ENCODE assay signal across 9 cellular contexts in genomic region chr17:44348234-44348987, GRCh38. TPM values are rescaled to one million over a fixed set of nuclear protein-coding genes. Genes with fewer than 3 reads are reported as not detected.
DNase-seq lines count a peak whose midpoint lies in the region; ATAC-seq and TF ChIP-seq lines count a peak whose summit lies in the region.
"Had no signal": no experiment of that assay in that cellular context is flagged by ENCODE, and none has a peak within 500 bp of the region (broad histone marks: within the 10 kb centered on the region; RNA-seq: fewer than 3 reads in every experiment).

No MANE protein-coding gene starts in this region.

- ATAC-seq in GM21360 (IDR thresholded peaks at IDR 0.05; ENCODE audit: unreplicated experiment), result peak; percentile 43
- no peak for ATAC-seq in IMR-90 (ENCODE audit: low read depth)
- ATAC-seq in stimulated activated naive CD8-positive, alpha-beta T cell treated with anti-CD3 and anti-CD28 coated beads, Interleukin-15, Interleukin-2, amounts not matched to agents 100 U/mL and 50 U/mL, for 24 hours, result no peak
- ATAC-seq in CD8-positive, alpha-beta T cell, result no peak
- no peak for ATAC-seq in HG03280 (IDR thresholded peaks at IDR 0.05; ENCODE audit: unreplicated experiment)
- no peak for ATAC-seq in HG02885 (IDR thresholded peaks at IDR 0.05; ENCODE audit: poor library complexity, unreplicated experiment)

- intact Hi-C loops in IMR-90 (cut with micrococcal nuclease), result loop anchor here (5.0 kb wide), 1 partner anchor 146 kb away; no protein-coding TSS in a partner anchor
- intact Hi-C loops in CD8-positive, alpha-beta T cell (cut with DNase I, micrococcal nuclease), result loop anchor here in 1 of 2 experiments (10.0 kb wide), 1 partner anchor 284 kb away; the partner anchor contains the start of gene LSM12

- POLR2A ChIA-PET in IMR-90 (lab: Charles Lee; ENCODE audit: unreplicated experiment), result no interaction called here
- POLR2A ChIA-PET in CD8-positive, alpha-beta T cell (lab: Charles Lee), result no interaction called here

- H4K91ac ChIP-seq in IMR-90 (ENCODE audit: insufficient read depth, low read depth, low read length), result no peak overlapping the region

- H4K5ac ChIP-seq in IMR-90 (ENCODE audit: low read depth, low read length), result no peak overlapping the region

- H2BK15ac ChIP-seq in IMR-90 (ENCODE audit: low read depth, low read length), result no peak overlapping the region

- no peak overlapping the region for H3K4me3 Mint-ChIP-seq in CD8-positive, alpha-beta T cell
- H3K4me3 Mint-ChIP-seq: activated naive CD4-positive, alpha-beta T cell treated with anti-CD3 and anti-CD28 coated beads, Interleukin-2, amount 50 U/mL, for 24 hours had no signal

- dilution Hi-C loops in IMR-90 (cut with HindIII; ENCODE audit: low sequenced_read_pairs, unreplicated experiment), result no loop called here

- 100% methylated on average over 2 of the region's 9 CpGs; no CpG with 5 or more reads in 1 of the 2 experiments for WGBS in IMR-90 (ENCODE audit: extremely low coverage in 2 of 2, insufficient read length in 1 of 2), 2 experiments

- H4K20me1 ChIP-seq in IMR-90 (ENCODE audit: insufficient read depth, low read length), result peaks cover 16% of the 10 kb centered on the region; the same call in 1 of the 2 replicates

- H3K4me3 ChIP-seq in IMR-90 (ENCODE audit: insufficient read depth, low read depth, low read length), result no peak overlapping the region
- H3K4me3 ChIP-seq in CD8-positive, alpha-beta T cell (ENCODE audit: low read depth, low read length), result no peak overlapping the region

- no peak overlapping the region for H3K4ac ChIP-seq in IMR-90 (ENCODE audit: low read depth, low read length)

- TF ChIP-seq POLR2A in IMR-90 (IDR thresholded peaks at IDR 0.05; ENCODE audit: low read depth, low read length), result no peak

- no peak overlapping the region for H2AFZ ChIP-seq in IMR-90 (replicated peaks; ENCODE audit: low read length, poor library complexity)

- no peak overlapping the region for H3K9ac ChIP-seq in IMR-90 (ENCODE audit: low read depth, low read length)

- no peaks in the 10 kb centered on the region for H3K9me3 Mint-ChIP-seq in CD8-positive, alpha-beta T cell
- H3K9me3 Mint-ChIP-seq: activated naive CD4-positive, alpha-beta T cell treated with anti-CD3 and anti-CD28 coated beads, Interleukin-2, amount 50 U/mL, for 24 hours had no signal

- H3K14ac ChIP-seq in IMR-90 (replicated peaks; ENCODE audit: low read depth, low read length), result no peak overlapping the region

- CTCF ChIA-PET in IMR-90 (lab: Yijun Ruan, JAX), result no interaction called here
- CTCF ChIA-PET in CD8-positive, alpha-beta T cell (lab: Charles Lee), result interaction anchor here (1.1 to 5.7 kb wide), 2 partner anchors 13 to 16 kb away, joined by 3 to 39 read pairs; no protein-coding TSS in a partner anchor

- no peak overlapping the region for H3K56ac ChIP-seq in IMR-90 (ENCODE audit: extremely low read depth, insufficient read depth, low read length)

- H3K27me3 Mint-ChIP-seq in CD8-positive, alpha-beta T cell (ENCODE audit: low read depth), result peaks cover 4% of the 10 kb centered on the region
- H3K27me3 Mint-ChIP-seq: activated naive CD4-positive, alpha-beta T cell treated with anti-CD3 and anti-CD28 coated beads, Interleukin-2, amount 50 U/mL, for 24 hours had no signal

- H2AK5ac ChIP-seq in IMR-90 (ENCODE audit: low read depth, low read length), result no peak overlapping the region

- H3K9me3 ChIP-seq in IMR-90 (ENCODE audit: control insufficient read depth, insufficient read depth, low read length), result no peaks in the 10 kb centered on the region
- no peaks in the 10 kb centered on the region for H3K9me3 ChIP-seq in CD8-positive, alpha-beta T cell (ENCODE audit: low read length)

- H3K4me2 ChIP-seq in IMR-90 (ENCODE audit: low read depth, low read length), result no peak overlapping the region

- H2BK120ac ChIP-seq in IMR-90 (ENCODE audit: low read depth, low read length), result no peak overlapping the region

- peaks cover 25% of the 10 kb centered on the region for H3K4me1 Mint-ChIP-seq in CD8-positive, alpha-beta T cell (ENCODE audit: low read depth)

- in situ Hi-C loops in IMR-90 (cut with MboI; ENCODE audit: low sequenced_read_pairs), result no loop called here

- H3K27me3 ChIP-seq in IMR-90 (ENCODE audit: control insufficient read depth, insufficient read depth, low read length), result no peaks in the 10 kb centered on the region
- no peaks in the 10 kb centered on the region for H3K27me3 ChIP-seq in CD8-positive, alpha-beta T cell (ENCODE audit: insufficient read depth, low read length)

- H3K27ac Mint-ChIP-seq in CD8-positive, alpha-beta T cell, result no peak overlapping the region
- H3K27ac Mint-ChIP-seq: activated naive CD4-positive, alpha-beta T cell treated with anti-CD3 and anti-CD28 coated beads, Interleukin-2, amount 50 U/mL, for 24 hours had no signal

- H3K36me3 ChIP-seq in IMR-90 (ENCODE audit: control insufficient read depth, insufficient read depth, low read length), result peaks cover 32% of the 10 kb centered on the region
- no peaks in the 10 kb centered on the region for H3K36me3 ChIP-seq in CD8-positive, alpha-beta T cell (ENCODE audit: insufficient read depth, low read length)

- H3K79me1 ChIP-seq in IMR-90 (ENCODE audit: low read depth in 1 of 2, low read length in 2 of 2), result peaks cover 5 to 31% of the 10 kb centered on the region in 2 experiments

- no TSS peak for BruUV-seq in IMR-90 (replicated peaks; lab: Mats Ljungman, UMichigan)

- H3K18ac ChIP-seq in IMR-90 (ENCODE audit: low read depth, low read length), result no peak overlapping the region

- TF ChIP-seq CTCF in IMR-90 (conservative IDR thresholded peaks at IDR 0.05; ENCODE audit: low read depth, low read length), result no peak
- no peak for TF ChIP-seq CTCF in CD8-positive, alpha-beta T cell (IDR thresholded peaks at IDR 0.05)

- H2AK9ac ChIP-seq in IMR-90 (replicated peaks; ENCODE audit: low read depth, low read length, poor library complexity), result peak overlapping the region; percentile 60

- no peak overlapping the region for H2BK20ac ChIP-seq in IMR-90 (ENCODE audit: low read depth, low read length)

- no peak overlapping the region for H3K23ac ChIP-seq in IMR-90 (ENCODE audit: low read depth, low read length)

- H3K4me1 ChIP-seq in IMR-90 (ENCODE audit: control insufficient read depth, insufficient read depth, low read length), result peaks cover 4% of the 10 kb centered on the region; the same call in 1 of the 2 replicates
- peaks cover 14% of the 10 kb centered on the region for H3K4me1 ChIP-seq in CD8-positive, alpha-beta T cell (ENCODE audit: insufficient read depth, low read length)

- DNase-seq in D341Med (ENCODE audit: low spot score) (peak; percentile 17), IMR-90 (peak; percentile 57), dedifferentiated amniotic fluid mesenchymal stem cell (ENCODE audit: extremely low spot score) (peak; percentile 40)
- DNase-seq in stimulated activated naive CD8-positive, alpha-beta T cell treated with anti-CD3 and anti-CD28 coated beads, Interleukin-15, Interleukin-2, amounts not matched to agents 100 U/mL and 50 U/mL, for 24 hours, result peak; percentile 34
- no peak for DNase-seq in CD8-positive, alpha-beta T cell

- H3K36me3 Mint-ChIP-seq in CD8-positive, alpha-beta T cell, result peaks cover 8% of the 10 kb centered on the region

- H3K27ac ChIP-seq in IMR-90 (ENCODE audit: insufficient read depth, low read length), result no peak overlapping the region
- H3K27ac ChIP-seq in CD8-positive, alpha-beta T cell (ENCODE audit: low read depth, low read length), result no peak overlapping the region

- no peak for TF ChIP-seq RAD21 in IMR-90 (IDR thresholded peaks at IDR 0.05; ENCODE audit: low read length)

- H2BK5ac ChIP-seq in IMR-90 (ENCODE audit: low read depth, low read length, poor library complexity, severe bottlenecking), result no peak overlapping the region

- peaks cover 10% of the 10 kb centered on the region; the same call in 1 of the 2 replicates for H3K9me1 ChIP-seq in IMR-90 (ENCODE audit: insufficient read depth, low read length)

- H4K8ac ChIP-seq in IMR-90 (ENCODE audit: low read depth in 2 of 2, low read length in 2 of 2), result no peak overlapping the region

TF ChIP-seq in IMR-90, 13 proteins besides CTCF, POLR2A, EP300 and RAD21 (continues in another document):
- TF ChIP-seq, protein P1, sequence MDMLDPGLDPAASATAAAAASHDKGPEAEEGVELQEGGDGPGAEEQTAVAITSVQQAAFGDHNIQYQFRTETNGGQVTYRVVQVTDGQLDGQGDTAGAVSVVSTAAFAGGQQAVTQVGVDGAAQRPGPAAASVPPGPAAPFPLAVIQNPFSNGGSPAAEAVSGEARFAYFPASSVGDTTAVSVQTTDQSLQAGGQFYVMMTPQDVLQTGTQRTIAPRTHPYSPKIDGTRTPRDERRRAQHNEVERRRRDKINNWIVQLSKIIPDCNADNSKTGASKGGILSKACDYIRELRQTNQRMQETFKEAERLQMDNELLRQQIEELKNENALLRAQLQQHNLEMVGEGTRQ (IDR thresholded peaks at IDR 0.05; ENCODE audit: low read depth, low read length), result peak; percentile 88
- TF ChIP-seq NFE2L2 (IDR thresholded peaks at IDR 0.05; ENCODE audit: low read depth, low read length), result no peak

RNA-seq across cellular contexts. Expression of gene GRN, which starts 3.3 kb away (rescaled TPM):
- total RNA-seq in IMR-90 (2012; rRNA removed), result 38.9 and 39.2 TPM in 2 replicates
- polyA plus RNA-seq in IMR-90 (2012; rRNA removed), result 494 and 588 TPM in 2 replicates
- polyA plus RNA-seq in IMR-90 (2012; cell fraction: cytosol; rRNA removed), result 401 and 565 TPM in 2 replicates
- 146 and 360 TPM in 2 replicates for polyA plus RNA-seq in IMR-90 (2012; cell fraction: nucleus; rRNA removed; ENCODE audit: low replicate concordance)
- 10 to 100 TPM in 1 of 2 experiments, 1 to 10 TPM in 1; 8.5 to 13.2 TPM for total RNA-seq in CD8-positive, alpha-beta T cell

RNA-seq across cellular contexts. Expression of gene FAM171A2, which starts 15.2 kb away (rescaled TPM):
- total RNA-seq in IMR-90 (2012; rRNA removed), result 3.1 and 3.2 TPM in 2 replicates
- 5.9 and 8.1 TPM in 2 replicates for polyA plus RNA-seq in IMR-90 (2012; rRNA removed)
- 3.5 and 12.3 TPM in 2 replicates for polyA plus RNA-seq in IMR-90 (2012; cell fraction: cytosol; rRNA removed)
- 3.7 and 9.3 TPM in 2 replicates for polyA plus RNA-seq in IMR-90 (2012; cell fraction: nucleus; rRNA removed; ENCODE audit: low replicate concordance)
- total RNA-seq in CD8-positive, alpha-beta T cell, result under 1 TPM; 0.24 to 0.44 TPM

RNA-seq across cellular contexts. Expression of gene SLC25A39, which starts 23.8 kb away (rescaled TPM):
- total RNA-seq in IMR-90 (2012; rRNA removed), result 49.1 and 49.2 TPM in 2 replicates
- polyA plus RNA-seq in IMR-90 (2012; rRNA removed), result 99.7 and 119 TPM in 2 replicates
- polyA plus RNA-seq in IMR-90 (2012; cell fraction: cytosol; rRNA removed), result 126 and 127 TPM in 2 replicates
- polyA plus RNA-seq in IMR-90 (2012; cell fraction: nucleus; rRNA removed; ENCODE audit: low replicate concordance), result 142 and 367 TPM in 2 replicates
- total RNA-seq in CD8-positive, alpha-beta T cell, result 10 to 100 TPM; 73.1 to 77.7 TPM

RNA-seq across cellular contexts. Expression of gene RUNDC3A, which starts 40.0 kb away (rescaled TPM):
- under 0.01 TPM in 2 replicates for total RNA-seq in IMR-90 (2012; rRNA removed)
- polyA plus RNA-seq in IMR-90 (2012; rRNA removed), result 0.07 and 0.34 TPM in 2 replicates
- polyA plus RNA-seq in IMR-90 (2012; cell fraction: cytosol; rRNA removed), result 0.16 and 0.18 TPM in 2 replicates
- polyA plus RNA-seq in IMR-90 (2012; cell fraction: nucleus; rRNA removed; ENCODE audit: low replicate concordance), result 0.51 and 0.57 TPM in 2 replicates
- under 1 TPM in 1 of 2 experiments, not detected in 1; 0.19 TPM for total RNA-seq in CD8-positive, alpha-beta T cell

RNA-seq across cellular contexts. Expression of gene ITGA2B, which starts 41.0 kb away (rescaled TPM):
- under 0.01 TPM in 2 replicates for total RNA-seq in IMR-90 (2012; rRNA removed)
- polyA plus RNA-seq in IMR-90 (2012; rRNA removed), result 0.22 and 0.26 TPM in 2 replicates
- polyA plus RNA-seq in IMR-90 (2012; cell fraction: cytosol; rRNA removed), result 0.04 and 0.21 TPM in 2 replicates
- polyA plus RNA-seq in IMR-90 (2012; cell fraction: nucleus; rRNA removed; ENCODE audit: low replicate concordance), result 2.4 and 2.8 TPM in 2 replicates
- total RNA-seq in CD8-positive, alpha-beta T cell, result 1 to 10 TPM in 1 of 2 experiments, under 1 TPM in 1; 0.28 to 1.1 TPM

Comparison
In these comparisons a context has a peak if more than half of its experiments do, and no peak if none do; other contexts are left out.
1. DNase-seq: peak in D341Med (single experiment), IMR-90 (single experiment), dedifferentiated amniotic fluid mesenchymal stem cell (single experiment) and stimulated activated naive CD8-positive, alpha-beta T cell treated with anti-CD3 and anti-CD28 coated beads, Interleukin-15, Interleukin-2, amounts not matched to agents 100 U/mL and 50 U/mL, for 24 hours (single experiment); none in CD8-positive, alpha-beta T cell (0 of 7).